11 cellular contexts compared by ENCODE assay signal in the genomic region with DNA sequence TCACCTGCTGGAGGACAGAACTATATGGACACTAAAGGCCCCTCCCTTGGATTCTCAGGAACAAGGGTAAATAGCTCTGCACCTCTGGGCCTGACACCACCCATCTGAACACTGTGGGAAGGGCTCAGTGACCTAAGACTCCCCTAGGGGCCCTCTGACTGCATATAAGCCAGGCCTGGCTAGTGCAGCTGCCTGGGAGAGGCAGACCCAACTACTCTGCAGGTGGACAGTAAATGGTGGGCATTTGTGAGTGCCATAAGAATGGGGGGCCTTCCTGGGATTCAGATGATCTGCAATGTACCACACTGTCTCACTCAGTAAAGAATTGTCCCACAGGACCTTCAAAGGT. TPM values are rescaled to one million over a fixed set of nuclear protein-coding genes. Genes with fewer than 3 reads are reported as not detected.
A peak's percentile ranks its signal among the peaks of the same experiment; 100 is the strongest.
DNase-seq lines count a peak whose midpoint lies in the region; ATAC-seq and TF ChIP-seq lines count a peak whose summit lies in the region.
"Had no signal": no experiment of that assay in that cellular context is flagged by ENCODE, and none has a peak within 500 bp of the region (broad histone marks: within the 10 kb centered on the region; RNA-seq: fewer than 3 reads in every experiment).

No MANE protein-coding gene starts in this region.

- H3K9me3 ChIP-seq in DOHH2 (ENCODE audit: control insufficient read depth, insufficient read depth, low read length) (no peaks in the 10 kb centered on the region), SJCRH30 (replicated peaks) (no peaks in the 10 kb centered on the region)
- H3K9me3 ChIP-seq: esophagus squamous epithelium had no signal

- H3K4me1 Mint-ChIP-seq in activated CD8-positive, alpha-beta T cell treated with anti-CD3 and anti-CD28 coated beads for 36 hours (ENCODE audit: low read depth) = peaks cover 90% of the 10 kb centered on the region

- peaks cover 80% of the 10 kb centered on the region for H3K4me1 ChIP-seq in DOHH2 (ENCODE audit: control insufficient read depth, low read length)
- no peaks in the 10 kb centered on the region for H3K4me1 ChIP-seq in SJCRH30

- ATAC-seq in GM19351 (IDR thresholded peaks at IDR 0.05; ENCODE audit: unreplicated experiment) (peak; percentile 40), HG03039 (IDR thresholded peaks at IDR 0.05; ENCODE audit: unreplicated experiment) (peak; percentile 32)
- ATAC-seq in activated CD8-positive, alpha-beta T cell treated with anti-CD3 and anti-CD28 coated beads for 36 hours = peak; percentile 54

- DNase-seq in activated CD8-positive, alpha-beta T cell treated with anti-CD3 and anti-CD28 coated beads for 36 hours = peak; percentile 45
- DNase-seq in NCI-H187 (lab: John Stamatoyannopoulos, UW) = no peak
- DNase-seq in NCI-H2107 treated with DMSO at 0.1 percent for 48 hours (lab: John Stamatoyannopoulos, UW; ENCODE audit: unreplicated experiment) = no peak
- no peak for DNase-seq in SJCRH30
- DNase-seq in NCI-H69 (lab: John Stamatoyannopoulos, UW) = no peak
- DNase-seq: esophagus squamous epithelium had no signal

- H3K36me3 Mint-ChIP-seq in activated CD8-positive, alpha-beta T cell treated with anti-CD3 and anti-CD28 coated beads for 36 hours (ENCODE audit: low read depth) = peaks cover 48% of the 10 kb centered on the region
- H3K36me3 Mint-ChIP-seq: mesothelial cell of epicardium had no signal

- no peak overlapping the region for H3K27ac ChIP-seq in DOHH2 (ENCODE audit: low read depth, low read length)
- no peak overlapping the region for H3K27ac ChIP-seq in SJCRH30

- no peaks in the 10 kb centered on the region for H3K27me3 ChIP-seq in DOHH2 (ENCODE audit: control insufficient read depth, low read length)
- no peaks in the 10 kb centered on the region for H3K27me3 ChIP-seq in SJCRH30
- H3K27me3 ChIP-seq: esophagus squamous epithelium had no signal

- CTCF ChIA-PET in activated CD8-positive, alpha-beta T cell treated with anti-CD3 and anti-CD28 coated beads for 36 hours (lab: Charles Lee) = interaction anchor here (1.1 to 13.7 kb wide), 10 partner anchors 11 to 79 kb away, joined by 3 to 101 read pairs (median 7); partner anchors contain the start of gene WIPF1

- peaks cover 7% of the 10 kb centered on the region for H3K36me3 ChIP-seq in DOHH2 (ENCODE audit: control insufficient read depth, low read length)
- no peaks in the 10 kb centered on the region for H3K36me3 ChIP-seq in SJCRH30
- H3K36me3 ChIP-seq: esophagus squamous epithelium had no signal

- POLR2A ChIA-PET in activated CD8-positive, alpha-beta T cell treated with anti-CD3 and anti-CD28 coated beads for 36 hours (lab: Charles Lee) = interaction anchor here (0.9 to 20.8 kb wide), 7 partner anchors 8 to 228 kb away, joined by 3 to 283 read pairs (median 4); partner anchors contain the start of gene WIPF1

- no peak overlapping the region for H3K4me3 ChIP-seq in DOHH2 (ENCODE audit: low read length)
- no peak overlapping the region for H3K4me3 ChIP-seq in SJCRH30
- H3K4me3 ChIP-seq: esophagus squamous epithelium had no signal

- intact Hi-C loops in activated CD8-positive, alpha-beta T cell treated with anti-CD3 and anti-CD28 coated beads for 36 hours (cut with micrococcal nuclease) = loop anchor here (5.0 kb wide), 1 partner anchor 78 kb away; no protein-coding TSS in a partner anchor

- H3K4me2 ChIP-seq in DOHH2 (ENCODE audit: low read length) = peak overlapping the region; percentile 14

- H3K4me3 Mint-ChIP-seq in activated CD8-positive, alpha-beta T cell treated with anti-CD3 and anti-CD28 coated beads for 36 hours = peak overlapping the region; percentile 44
- H3K4me3 Mint-ChIP-seq: mesothelial cell of epicardium had no signal

- TF ChIP-seq CTCF in DOHH2 (IDR thresholded peaks at IDR 0.05; ENCODE audit: low read depth, low read length, poor library complexity, severe bottlenecking) = no peak
- TF ChIP-seq CTCF in activated CD8-positive, alpha-beta T cell treated with anti-CD3 and anti-CD28 coated beads for 36 hours (IDR thresholded peaks at IDR 0.05) = peak; percentile 1

- no peaks in the 10 kb centered on the region for H3K27me3 Mint-ChIP-seq in activated CD8-positive, alpha-beta T cell treated with anti-CD3 and anti-CD28 coated beads for 36 hours

- H3K79me2 ChIP-seq in DOHH2 (ENCODE audit: control insufficient read depth, low read length) = peaks cover 16% of the 10 kb centered on the region

- H4K20me1 ChIP-seq in DOHH2 (ENCODE audit: control insufficient read depth, insufficient read depth, low read depth, low read length) = no peaks in the 10 kb centered on the region

- H3F3A ChIP-seq in DOHH2 (ENCODE audit: control insufficient read depth, insufficient read depth) = peaks cover 11% of the 10 kb centered on the region

- H3K9me2 ChIP-seq in DOHH2 (replicated peaks; ENCODE audit: control insufficient read depth, low read length) = no peaks in the 10 kb centered on the region

- H3K9me3 Mint-ChIP-seq in activated CD8-positive, alpha-beta T cell treated with anti-CD3 and anti-CD28 coated beads for 36 hours = peaks cover 1% of the 10 kb centered on the region
- H3K9me3 Mint-ChIP-seq: mesothelial cell of epicardium had no signal

- peak overlapping the region; percentile 100 for H3K27ac Mint-ChIP-seq in activated CD8-positive, alpha-beta T cell treated with anti-CD3 and anti-CD28 coated beads for 36 hours
- H3K27ac Mint-ChIP-seq: mesothelial cell of epicardium had no signal

RNA-seq across cellular contexts. Expression of gene WIPF1, which starts 11.2 kb away (rescaled TPM):
- 100 to 1,000 TPM; 361 to 365 TPM for total RNA-seq in activated CD8-positive, alpha-beta T cell treated with anti-CD3 and anti-CD28 coated beads for 36 hours
- total RNA-seq in SJCRH30 (2014; rRNA removed; shearing (Covaris generic)) = 14.8 and 18.8 TPM in 2 replicates
- total RNA-seq: HT-29 had no signal

Comparison
In these comparisons a context has a peak if more than half of its experiments do, and no peak if none do; other contexts are left out.
1. RNA of gene WIPF1, which starts 11.2 kb away (total RNA-seq): 361 to 365 TPM in activated CD8-positive, alpha-beta T cell treated with anti-CD3 and anti-CD28 coated beads for 36 hours; 14.8 to 18.8 TPM in SJCRH30; every median in the first group is over 10 times any median in the second.
2. Peak in every context shown above with its lines, with median percentiles within 50 percentile points of each other: ATAC-seq.